Comparison of ENCODE assay signal across 9 cellular contexts in the genomic region with DNA sequence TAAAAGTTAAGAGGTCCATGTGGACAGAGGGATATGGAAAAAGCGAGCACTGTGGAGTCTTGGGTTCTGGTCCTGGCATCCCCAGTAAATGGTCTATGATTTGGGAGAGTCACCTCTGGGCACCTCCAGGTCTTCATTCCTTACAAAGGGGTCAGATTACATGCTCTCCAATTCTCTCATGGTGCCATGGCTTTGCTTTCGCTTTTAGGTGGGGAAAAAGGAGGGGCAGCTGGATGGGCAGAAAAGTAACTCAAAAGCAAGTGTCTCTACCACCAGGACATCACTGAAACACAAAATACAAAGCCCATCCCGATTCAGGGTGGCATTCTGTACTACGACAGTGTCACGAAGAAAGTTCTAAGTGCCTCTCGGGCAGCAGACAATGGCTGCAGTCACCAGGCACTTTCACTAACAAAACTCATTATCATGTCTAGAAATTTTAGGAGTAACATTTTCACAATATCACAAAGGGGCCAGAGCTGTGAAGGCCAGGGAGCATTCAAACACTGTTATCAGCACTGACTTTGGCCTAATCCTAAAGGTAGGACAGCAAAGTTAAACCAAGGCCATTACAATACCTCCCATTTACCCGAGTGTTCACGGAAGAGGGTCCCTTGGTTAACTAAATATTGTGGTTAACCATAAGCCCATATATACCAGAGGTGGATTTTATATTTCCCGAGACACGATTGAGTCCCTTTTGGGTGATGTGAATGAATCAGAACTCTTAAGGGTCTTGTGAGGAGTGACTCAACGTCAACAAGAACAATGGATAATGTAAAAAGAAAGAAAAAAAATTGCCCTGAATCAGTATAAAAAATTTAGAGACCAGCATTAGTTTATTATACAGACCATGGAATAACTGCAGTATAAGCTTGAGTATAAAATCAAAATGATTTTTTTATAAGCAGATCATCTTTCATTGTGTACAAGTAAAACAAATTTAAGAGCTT. TPM values are rescaled to one million over a fixed set of nuclear protein-coding genes. Genes with fewer than 3 reads are reported as not detected.
DNase-seq lines count a peak whose midpoint lies in the region; ATAC-seq, FAIRE-seq and TF ChIP-seq lines count a peak whose summit lies in the region.
"Had no signal": no experiment of that assay in that cellular context is flagged by ENCODE, and none has a peak within 500 bp of the region (broad histone marks: within the 10 kb centered on the region; RNA-seq: fewer than 3 reads in every experiment).

No MANE protein-coding gene starts in this region.

- CTCF ChIA-PET in activated CD4-positive, alpha-beta T cell treated with anti-CD3 and anti-CD28 coated beads for 36 hours (lab: Charles Lee) = interaction anchor here (0.7 to 3.3 kb wide), 7 partner anchors 10 to 75 kb away, joined by 3 to 21 read pairs (median 3); a partner anchor contains a TSS

- H3K9ac ChIP-seq in astrocyte (ENCODE audit: low read length) (peak overlapping the region; percentile 61), subcutaneous abdominal adipose tissue (ENCODE audit: low read length in 5 of 5) (peak overlapping the region in 3 of 5 donors; percentile 43 to 97 (median 55))

- no peak for DNase-seq in activated CD4-positive, alpha-beta T cell treated with anti-CD3 and anti-CD28 coated beads for 36 hours
- DNase-seq in activated CD4-positive, alpha-beta T cell treated with anti-CD3 and anti-CD28 coated beads, Interleukin-2, amount 50 U/mL, for 4 hours = no peak
- DNase-seq in astrocyte (ENCODE audit: low read depth) = peak; percentile 74
- no peak for DNase-seq in NCI-H446 treated with DMSO at 0.1 percent for 48 hours (lab: John Stamatoyannopoulos, UW)
- DNase-seq in NCI-H146 treated with DMSO at 0.1 percent for 48 hours (lab: John Stamatoyannopoulos, UW; ENCODE audit: unreplicated experiment) = no peak
- no peak for DNase-seq in hypothalamus (lab: John Stamatoyannopoulos, UW)
- DNase-seq: NCI-H774 had no signal

- POLR2A ChIA-PET in activated CD4-positive, alpha-beta T cell treated with anti-CD3 and anti-CD28 coated beads for 36 hours (lab: Charles Lee) = no interaction called here

- H3K27ac ChIP-seq in astrocyte (ENCODE audit: low read depth, low read length) = peak overlapping the region; percentile 51
- H3K27ac ChIP-seq in layer of hippocampus (ENCODE audit: low read depth, low read length) = peak overlapping the region; percentile 12
- peak overlapping the region; percentile 99 for H3K27ac ChIP-seq in subcutaneous abdominal adipose tissue (ENCODE audit: low read depth, low read length)

- H3K4me1 ChIP-seq in astrocyte (ENCODE audit: insufficient read depth, low read length) (peaks cover 22% of the 10 kb centered on the region), subcutaneous abdominal adipose tissue (ENCODE audit: control insufficient read depth in 5 of 5, insufficient read depth in 5 of 5, low read length in 5 of 5) (peaks cover 10 to 78% (median 60%) of the 10 kb centered on the region in 5 donors)

- peak overlapping the region; percentile 84 for H3K4me2 ChIP-seq in astrocyte (ENCODE audit: low read length)

- no peaks in the 10 kb centered on the region for H3K36me3 Mint-ChIP-seq in activated CD4-positive, alpha-beta T cell treated with anti-CD3 and anti-CD28 coated beads for 36 hours (ENCODE audit: low read depth)
- H3K36me3 Mint-ChIP-seq in astrocyte (ENCODE audit: low read depth, unreplicated experiment) = peaks cover 4% of the 10 kb centered on the region

- TF ChIP-seq CTCF in astrocyte (IDR thresholded peaks at IDR 0.05; ENCODE audit: insufficient read depth, low read depth, low read length) = no peak

- intact Hi-C loops in activated CD4-positive, alpha-beta T cell treated with anti-CD3 and anti-CD28 coated beads for 36 hours (cut with DNase I, micrococcal nuclease) = no loop called here

- H3K4me1 Mint-ChIP-seq in activated CD4-positive, alpha-beta T cell treated with anti-CD3 and anti-CD28 coated beads for 36 hours = peaks cover 65% of the 10 kb centered on the region
- peaks cover 23% of the 10 kb centered on the region for H3K4me1 Mint-ChIP-seq in astrocyte (ENCODE audit: low read depth, unreplicated experiment)

- no peaks in the 10 kb centered on the region for H3K27me3 ChIP-seq in astrocyte (ENCODE audit: insufficient read depth, low read length)
- H3K27me3 ChIP-seq in layer of hippocampus (ENCODE audit: control insufficient read depth, insufficient read depth, low read length) = no peaks in the 10 kb centered on the region
- no peaks in the 10 kb centered on the region for H3K27me3 ChIP-seq in subcutaneous abdominal adipose tissue (ENCODE audit: control insufficient read depth in 5 of 5, insufficient read depth in 4 of 5, low read length in 5 of 5)

- FAIRE-seq in astrocyte (lab: Jason Lieb, UNC) = no peak

- H2AFZ ChIP-seq in astrocyte (ENCODE audit: low read depth, low read length) = no peak overlapping the region

- no peak overlapping the region for H3K27ac Mint-ChIP-seq in activated CD4-positive, alpha-beta T cell treated with anti-CD3 and anti-CD28 coated beads for 36 hours
- no peak overlapping the region for H3K27ac Mint-ChIP-seq in astrocyte (ENCODE audit: unreplicated experiment)

- peaks cover 75% of the 10 kb centered on the region for H3K79me2 ChIP-seq in astrocyte (ENCODE audit: insufficient read depth, low read length)

- H3K4me3 ChIP-seq in astrocyte (ENCODE audit: insufficient read depth, low read depth, low read length) = peak overlapping the region; percentile 78
- H3K4me3 ChIP-seq in subcutaneous abdominal adipose tissue (ENCODE audit: low read depth in 1 of 5, low read length in 5 of 5) = peak overlapping the region; percentile 87 to 100 (median 97)

- H3K9me3 ChIP-seq in astrocyte (ENCODE audit: insufficient read depth, low read depth, low read length) (no peaks in the 10 kb centered on the region), subcutaneous abdominal adipose tissue (ENCODE audit: control insufficient read depth in 5 of 5, low read length in 5 of 5) (no peaks in the 10 kb centered on the region)

- peak overlapping the region; percentile 9 for H3K4me3 Mint-ChIP-seq in activated CD4-positive, alpha-beta T cell treated with anti-CD3 and anti-CD28 coated beads for 36 hours
- peak overlapping the region; percentile 99 for H3K4me3 Mint-ChIP-seq in astrocyte (ENCODE audit: unreplicated experiment)

- ATAC-seq in activated CD4-positive, alpha-beta T cell treated with anti-CD3 and anti-CD28 coated beads for 36 hours = no peak

- H3K9me3 Mint-ChIP-seq in activated CD4-positive, alpha-beta T cell treated with anti-CD3 and anti-CD28 coated beads for 36 hours (ENCODE audit: low read depth) = peaks cover 2% of the 10 kb centered on the region
- no peaks in the 10 kb centered on the region for H3K9me3 Mint-ChIP-seq in astrocyte (ENCODE audit: unreplicated experiment)

- H3K27me3 Mint-ChIP-seq in activated CD4-positive, alpha-beta T cell treated with anti-CD3 and anti-CD28 coated beads for 36 hours = no peaks in the 10 kb centered on the region
- no peaks in the 10 kb centered on the region for H3K27me3 Mint-ChIP-seq in astrocyte (ENCODE audit: low read depth, unreplicated experiment)

- peaks cover 71% of the 10 kb centered on the region for H4K20me1 ChIP-seq in astrocyte (ENCODE audit: insufficient read depth, low read length)

- no peaks in the 10 kb centered on the region for H3K36me3 ChIP-seq in astrocyte (ENCODE audit: insufficient read depth, low read length)
- H3K36me3 ChIP-seq in subcutaneous abdominal adipose tissue (ENCODE audit: control insufficient read depth in 5 of 5, insufficient read depth in 5 of 5, low read length in 5 of 5) = no peaks in the 10 kb centered on the region

RNA-seq across cellular contexts. Expression of a gene that starts 2.5 kb away (rescaled TPM):
- 100 to 1,000 TPM; 100 to 109 TPM for total RNA-seq in activated CD4-positive, alpha-beta T cell treated with anti-CD3 and anti-CD28 coated beads for 36 hours
- total RNA-seq in astrocyte = 1,120 and 1,191 TPM in 2 replicates

Comparison
In these comparisons a context has a peak if more than half of its experiments do, and no peak if none do; other contexts are left out.
1. H3K27ac ChIP-seq: peak in every context shown above with its lines; median percentile 99 in subcutaneous abdominal adipose tissue; 51 in astrocyte; 12 in layer of hippocampus.
2. RNA of a gene that starts 2.5 kb away (total RNA-seq): 1,120 to 1,191 TPM in astrocyte; 100 to 109 TPM in activated CD4-positive, alpha-beta T cell treated with anti-CD3 and anti-CD28 coated beads for 36 hours; every median in the first group is over 10 times any median in the second.